ENCODE assay signal across 26 cellular contexts in the genomic region with DNA sequence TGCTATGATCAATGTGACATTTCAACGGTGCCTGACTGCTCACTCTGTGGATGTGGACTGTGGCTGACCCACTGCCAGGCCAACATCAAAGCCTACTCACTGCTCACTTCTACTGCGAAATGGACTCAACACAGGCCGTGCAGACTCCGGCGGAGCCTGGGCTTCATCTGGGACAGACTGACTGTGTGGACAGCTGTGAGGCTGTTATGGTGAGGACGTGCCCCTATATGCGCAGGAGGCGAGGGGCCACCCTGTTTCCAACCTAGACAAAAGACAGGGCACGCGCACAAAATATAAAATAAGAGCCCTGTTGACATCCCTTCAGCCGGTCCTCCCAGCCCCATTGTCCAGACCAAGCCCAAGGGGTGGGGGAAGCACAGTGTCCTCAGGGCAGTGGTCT.
"Had no signal": no experiment of that assay in that cellular context is flagged by ENCODE, and none has a peak within 500 bp of the region (broad histone marks: within the 10 kb centered on the region; RNA-seq: fewer than 3 reads in every experiment).

No MANE protein-coding gene starts in this region.

- ATAC-seq: activated CD4-positive, alpha-beta T cell treated with anti-CD3 and anti-CD28 coated beads for 36 hours; activated CD8-positive, alpha-beta memory T cell treated with anti-CD3 and anti-CD28 coated beads, Interleukin-2, amount 10 ng/mL, durations not matched to agents 7 days and 5 days; activated CD8-positive, alpha-beta T cell treated with anti-CD3 and anti-CD28 coated beads, Interleukin-2, amount 10 ng/mL, durations not matched to agents 7 days and 5 days; activated naive CD4-positive, alpha-beta T cell treated with anti-CD3 and anti-CD28 coated beads, Interleukin-2, amount 50 U/mL, for 72 hours; activated T-cell treated with anti-CD3 and anti-CD28 coated beads, Interleukin-2, amount 50 U/mL, for 72 hours had no signal

- H3K9me3 ChIP-seq: ascending aorta, breast epithelium, colonic mucosa had no signal

- H3K4me3 ChIP-seq: ascending aorta, breast epithelium, cardiac muscle cell, colonic mucosa had no signal

- H3K27ac Mint-ChIP-seq: activated CD4-positive, alpha-beta T cell treated with anti-CD3 and anti-CD28 coated beads for 36 hours; activated CD4-positive, alpha-beta T cell treated with anti-CD3 and anti-CD28 coated beads, Interleukin-2, amount 10 ng/mL, durations not matched to agents 7 days and 5 days; activated CD8-positive, alpha-beta memory T cell treated with anti-CD3 and anti-CD28 coated beads, Interleukin-2, amount 10 ng/mL, durations not matched to agents 7 days and 5 days; activated CD8-positive, alpha-beta T cell treated with anti-CD3 and anti-CD28 coated beads, Interleukin-2, amount 10 ng/mL, durations not matched to agents 7 days and 5 days; activated naive CD4-positive, alpha-beta T cell treated with anti-CD3 and anti-CD28 coated beads, Interleukin-2, amount 10 ng/mL, durations not matched to agents 7 days and 5 days; activated naive CD4-positive, alpha-beta T cell treated with anti-CD3 and anti-CD28 coated beads, Interleukin-2, amount 50 U/mL, for 72 hours; activated naive CD8-positive, alpha-beta T cell treated with anti-CD3 and anti-CD28 coated beads, Interleukin-2, amount 10 ng/mL, durations not matched to agents 7 days and 5 days; activated T-cell treated with anti-CD3 and anti-CD28 coated beads, Interleukin-2, amount 50 U/mL, for 24 hours; activated T-cell treated with anti-CD3 and anti-CD28 coated beads, Interleukin-2, amount 50 U/mL, for 72 hours; brain had no signal

- H3K4me3 Mint-ChIP-seq: activated CD4-positive, alpha-beta T cell treated with anti-CD3 and anti-CD28 coated beads for 36 hours; activated CD4-positive, alpha-beta T cell treated with anti-CD3 and anti-CD28 coated beads, Interleukin-2, amount 10 ng/mL, durations not matched to agents 7 days and 5 days; activated CD8-positive, alpha-beta memory T cell treated with anti-CD3 and anti-CD28 coated beads, Interleukin-2, amount 10 ng/mL, durations not matched to agents 7 days and 5 days; activated CD8-positive, alpha-beta T cell treated with anti-CD3 and anti-CD28 coated beads, Interleukin-2, amount 10 ng/mL, durations not matched to agents 7 days and 5 days; activated naive CD4-positive, alpha-beta T cell treated with anti-CD3 and anti-CD28 coated beads, Interleukin-2, amount 10 ng/mL, durations not matched to agents 7 days and 5 days; activated naive CD8-positive, alpha-beta T cell treated with anti-CD3 and anti-CD28 coated beads, Interleukin-2, amount 10 ng/mL, durations not matched to agents 7 days and 5 days; activated T-cell treated with anti-CD3 and anti-CD28 coated beads, Interleukin-2, amount 50 U/mL, for 24 hours; activated T-cell treated with anti-CD3 and anti-CD28 coated beads, Interleukin-2, amount 50 U/mL, for 72 hours; brain had no signal

- H3K36me3 Mint-ChIP-seq: activated CD8-positive, alpha-beta memory T cell treated with anti-CD3 and anti-CD28 coated beads, Interleukin-2, amount 10 ng/mL, durations not matched to agents 7 days and 5 days; activated naive CD4-positive, alpha-beta T cell treated with anti-CD3 and anti-CD28 coated beads, Interleukin-2, amount 10 ng/mL, durations not matched to agents 7 days and 5 days; activated naive CD4-positive, alpha-beta T cell treated with anti-CD3 and anti-CD28 coated beads, Interleukin-2, amount 50 U/mL, for 72 hours; activated naive CD8-positive, alpha-beta T cell treated with anti-CD3 and anti-CD28 coated beads, Interleukin-2, amount 10 ng/mL, durations not matched to agents 7 days and 5 days; brain had no signal

- H3K36me3 ChIP-seq: ascending aorta, breast epithelium, cardiac muscle cell, colonic mucosa had no signal

- H3K27me3 ChIP-seq: ascending aorta, breast epithelium, cardiac muscle cell, colonic mucosa had no signal

- DNase-seq: activated CD4-positive, alpha-beta T cell treated with anti-CD3 and anti-CD28 coated beads for 36 hours; activated CD4-positive, alpha-beta T cell treated with anti-CD3 and anti-CD28 coated beads, Interleukin-2, amount 10 ng/mL, durations not matched to agents 7 days and 5 days; activated CD4-positive, alpha-beta T cell treated with anti-CD3 and anti-CD28 coated beads, Interleukin-2, amount 50 U/mL, for 48 hours; activated CD4-positive, CD25-positive, alpha-beta regulatory T cell; activated CD4-positive, CD25-positive, alpha-beta regulatory T cell treated with anti-CD3 and anti-CD28 coated beads, Interleukin-2, amount 50 U/mL, for 72 hours; activated CD8-positive, alpha-beta memory T cell treated with anti-CD3 and anti-CD28 coated beads, Interleukin-2, amount 10 ng/mL, durations not matched to agents 7 days and 5 days; activated CD8-positive, alpha-beta memory T cell treated with anti-CD3 and anti-CD28 coated beads, Interleukin-2, amount 50 U/mL, for 4 hours; activated CD8-positive, alpha-beta T cell treated with anti-CD3 and anti-CD28 coated beads, Interleukin-2, amount 10 ng/mL, durations not matched to agents 7 days and 5 days; activated gamma-delta T cell; activated naive CD4-positive, alpha-beta T cell; activated naive CD4-positive, alpha-beta T cell treated with anti-CD3 and anti-CD28 coated beads, Interleukin-2, amount 10 ng/mL, durations not matched to agents 7 days and 5 days; activated naive CD8-positive, alpha-beta T cell treated with anti-CD3 and anti-CD28 coated beads, Interleukin-2, amount 10 ng/mL, durations not matched to agents 7 days and 5 days; activated T-cell treated with anti-CD3 and anti-CD28 coated beads, Interleukin-2, amount 50 U/mL, for 24 hours; activated T-cell treated with anti-CD3 and anti-CD28 coated beads, Interleukin-2, amount 50 U/mL, for 72 hours; central memory CD4-positive, alpha-beta T cell; cerebellar nuclear complex; colonic mucosa; effector CD8-positive, alpha-beta T cell; foreskin fibroblast; T-helper 2 cell had no signal

- H3K4me1 ChIP-seq: ascending aorta, breast epithelium, colonic mucosa had no signal

- H3K27ac ChIP-seq: ascending aorta, breast epithelium, cardiac muscle cell, colonic mucosa, epithelial cell of prostate had no signal

- H3K4me1 Mint-ChIP-seq: activated CD4-positive, alpha-beta T cell treated with anti-CD3 and anti-CD28 coated beads for 36 hours; activated CD4-positive, alpha-beta T cell treated with anti-CD3 and anti-CD28 coated beads, Interleukin-2, amount 10 ng/mL, durations not matched to agents 7 days and 5 days; activated CD8-positive, alpha-beta memory T cell treated with anti-CD3 and anti-CD28 coated beads, Interleukin-2, amount 10 ng/mL, durations not matched to agents 7 days and 5 days; activated naive CD4-positive, alpha-beta T cell treated with anti-CD3 and anti-CD28 coated beads, Interleukin-2, amount 10 ng/mL, durations not matched to agents 7 days and 5 days; activated naive CD8-positive, alpha-beta T cell treated with anti-CD3 and anti-CD28 coated beads, Interleukin-2, amount 10 ng/mL, durations not matched to agents 7 days and 5 days had no signal

- H3K9me3 Mint-ChIP-seq: activated naive CD4-positive, alpha-beta T cell treated with anti-CD3 and anti-CD28 coated beads, Interleukin-2, amount 50 U/mL, for 72 hours; activated naive CD8-positive, alpha-beta T cell treated with anti-CD3 and anti-CD28 coated beads, Interleukin-2, amount 10 ng/mL, durations not matched to agents 7 days and 5 days; activated T-cell treated with anti-CD3 and anti-CD28 coated beads, Interleukin-2, amount 50 U/mL, for 24 hours had no signal

- H3K27me3 Mint-ChIP-seq: activated CD4-positive, alpha-beta T cell treated with anti-CD3 and anti-CD28 coated beads for 36 hours; activated CD4-positive, alpha-beta T cell treated with anti-CD3 and anti-CD28 coated beads, Interleukin-2, amount 10 ng/mL, durations not matched to agents 7 days and 5 days; activated CD8-positive, alpha-beta memory T cell treated with anti-CD3 and anti-CD28 coated beads, Interleukin-2, amount 10 ng/mL, durations not matched to agents 7 days and 5 days; activated naive CD4-positive, alpha-beta T cell treated with anti-CD3 and anti-CD28 coated beads, Interleukin-2, amount 10 ng/mL, durations not matched to agents 7 days and 5 days; activated naive CD8-positive, alpha-beta T cell treated with anti-CD3 and anti-CD28 coated beads, Interleukin-2, amount 10 ng/mL, durations not matched to agents 7 days and 5 days; activated T-cell treated with anti-CD3 and anti-CD28 coated beads, Interleukin-2, amount 50 U/mL, for 24 hours had no signal
